Comparison of ENCODE assay signal across 8 cellular contexts in the genomic region with DNA sequence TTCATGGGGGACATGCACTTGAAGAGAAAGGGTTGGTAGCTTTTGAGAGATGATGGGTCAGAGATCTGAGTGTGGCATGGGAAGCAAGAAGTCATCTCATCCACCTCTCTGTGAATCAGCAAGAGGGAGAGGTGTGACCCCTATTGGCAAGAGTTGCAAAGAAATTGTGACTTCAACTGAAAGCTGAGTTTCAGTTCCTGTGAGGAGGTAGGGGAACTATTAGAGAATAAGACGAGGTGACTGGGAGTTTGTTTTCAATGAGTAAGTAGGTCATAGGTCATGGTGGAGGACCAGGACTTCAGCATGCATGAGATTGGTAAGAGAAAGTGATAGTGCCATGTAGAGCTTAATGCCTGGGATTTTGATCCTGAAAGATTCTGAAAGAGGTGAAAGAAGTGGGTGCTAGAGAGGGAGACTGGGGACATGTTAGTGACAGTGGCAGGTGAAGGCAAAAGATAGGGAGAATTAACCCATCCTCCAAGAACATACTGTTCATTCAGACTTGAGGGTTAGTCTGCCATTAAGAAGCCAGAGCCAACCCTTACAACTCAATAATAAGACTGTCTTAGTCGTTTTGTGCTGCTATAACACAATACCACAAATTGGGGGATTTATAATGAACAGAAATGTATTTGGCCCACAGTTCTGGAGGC.
DNase-seq lines count a peak whose midpoint lies in the region; ATAC-seq, FAIRE-seq and TF ChIP-seq lines count a peak whose summit lies in the region.

No MANE protein-coding gene starts in this region.

- FAIRE-seq in small intestine (lab: Jason Lieb, UNC): no peak

- H3K27ac ChIP-seq in esophagus muscularis mucosa (replicated peaks in 1 of 4) (no peak overlapping the region), small intestine (ENCODE audit: low read depth in 1 of 2, low read length in 1 of 2) (peak overlapping the region in 1 of 2 donors; percentile 48)

- TF ChIP-seq CTCF in BJ (IDR thresholded peaks at IDR 0.05; ENCODE audit: insufficient read depth, low read depth, low read length) (peak; percentile 26), esophagus muscularis mucosa (IDR thresholded peaks at IDR 0.05) (peak in 2 of 3 experiments; percentile 9 to 12), omental fat pad (IDR thresholded peaks at IDR 0.05) (no peak)

- ATAC-seq in GM18508 (IDR thresholded peaks at IDR 0.05; ENCODE audit: insufficient read depth, unreplicated experiment) (peak; percentile 98), HG02759 (IDR thresholded peaks at IDR 0.05; ENCODE audit: unreplicated experiment) (peak; percentile 100), omental fat pad (ENCODE audit: low FRiP score) (no peak)

- POLR2A ChIA-PET in BJ (lab: Charles Lee): no interaction called here

- no peaks in the 10 kb centered on the region for H3K36me3 ChIP-seq in BJ (ENCODE audit: control insufficient read depth, insufficient read depth, low read length)
- no peaks in the 10 kb centered on the region for H3K36me3 ChIP-seq in esophagus muscularis mucosa
- H3K36me3 ChIP-seq in small intestine (ENCODE audit: control insufficient read depth in 2 of 2, insufficient read depth in 2 of 2, low read length in 2 of 2): no peaks in the 10 kb centered on the region

- TF ChIP-seq EP300 in esophagus muscularis mucosa (IDR thresholded peaks at IDR 0.05): no peak

- H3K27me3 ChIP-seq in BJ (ENCODE audit: control insufficient read depth, insufficient read depth, low read length) (no peaks in the 10 kb centered on the region), esophagus muscularis mucosa (no peaks in the 10 kb centered on the region), small intestine (ENCODE audit: control insufficient read depth in 2 of 2, insufficient read depth in 2 of 2, low read length in 2 of 2) (no peaks in the 10 kb centered on the region)

- intact Hi-C loops in esophagus muscularis mucosa (cut with DNase I): no loop called here

- H3K4me3 ChIP-seq in BJ (ENCODE audit: low read depth, low read length) (no peak overlapping the region), esophagus muscularis mucosa (no peak overlapping the region), small intestine (ENCODE audit: low read depth in 1 of 2, low read length in 2 of 2) (no peak overlapping the region)

- DNase-seq in BJ (ENCODE audit: low read depth): no peak
- DNase-seq in NCI-H748 (lab: John Stamatoyannopoulos, UW; ENCODE audit: unreplicated experiment): peak; percentile 45
- DNase-seq in esophagus muscularis mucosa (ENCODE audit: extremely low spot score): no peak
- peak; percentile 70 for DNase-seq in small intestine
- no peak for DNase-seq in omental fat pad (ENCODE audit: low spot score)
- DNase-seq in activated CD8-positive, alpha-beta memory T cell treated with anti-CD3 and anti-CD28 coated beads, Interleukin-2, amount 50 U/mL, for 4 hours: no peak

- no peak for TF ChIP-seq POLR2A in esophagus muscularis mucosa (IDR thresholded peaks at IDR 0.05; ENCODE audit: low read depth)

- CTCF ChIA-PET in BJ (lab: Yijun Ruan, JAX): interaction anchor here (1.0 to 2.2 kb wide), 7 partner anchors 15 to 199 kb away, joined by 3 to 11 read pairs (median 4); partner anchors contain the start of gene MET

- H3K9me3 ChIP-seq in esophagus muscularis mucosa (no peaks in the 10 kb centered on the region), small intestine (ENCODE audit: control insufficient read depth, low read depth) (no peaks in the 10 kb centered on the region)

- 53% methylated on average over 2 of the region's 2 CpGs for WGBS in esophagus muscularis mucosa
- WGBS in small intestine, 3 donors: 31 to 52% (median 38%) methylated on average over 2 of the region's 2 CpGs

- H3K4me1 ChIP-seq in esophagus muscularis mucosa (peaks cover 0 to 8% (median 2%) of the 10 kb centered on the region in 4 donors), small intestine (ENCODE audit: control insufficient read depth in 2 of 2, insufficient read depth in 1 of 2, low read depth in 1 of 2, low read length in 1 of 2) (peaks cover 0 to 6% of the 10 kb centered on the region in 2 donors)

Comparison
In these comparisons a context has a peak if more than half of its experiments do, and no peak if none do; other contexts are left out.
1. DNase-seq: peak in NCI-H748 (single experiment) and small intestine (single experiment); none in BJ (single experiment), esophagus muscularis mucosa (single experiment), omental fat pad (single experiment) and activated CD8-positive, alpha-beta memory T cell treated with anti-CD3 and anti-CD28 coated beads, Interleukin-2, amount 50 U/mL, for 4 hours (single experiment).
2. CTCF ChIP-seq: peak in BJ (single experiment) and esophagus muscularis mucosa (2 of 3); none in omental fat pad (0 of 3).